Comparison of ENCODE assay signal across 7 cellular contexts in genomic region chr1:120140671-120141070, GRCh38. TPM values are rescaled to one million over a fixed set of nuclear protein-coding genes. Genes with fewer than 3 reads are reported as not detected.
DNase-seq lines count a peak whose midpoint lies in the region; ATAC-seq and TF ChIP-seq lines count a peak whose summit lies in the region.
"Not testable (repeated sequence)": the region's sequence is repeated elsewhere in the genome, so short reads cannot be mapped to it uniquely, and the experiment has no call there.

No MANE protein-coding gene starts in this region.

- not testable (repeated sequence) for H3K27me3 Mint-ChIP-seq in activated T-cell treated with anti-CD3 and anti-CD28 coated beads, Interleukin-2, amount 50 U/mL, for 72 hours (ENCODE audit: low read depth); nephron (ENCODE audit: low read depth)

- H2AFZ ChIP-seq in IMR-90 (replicated peaks; ENCODE audit: low read length, poor library complexity) = not testable (repeated sequence)

- peak; percentile 24 for ATAC-seq in IMR-90 (ENCODE audit: low read depth)
- ATAC-seq in activated CD4-positive, CD25-positive, alpha-beta regulatory T cell treated with anti-CD3 and anti-CD28 coated beads, Interleukin-2, amount 50 U/mL, for 24 hours = peak; percentile 64 to 67
- ATAC-seq in activated T-cell treated with anti-CD3 and anti-CD28 coated beads, Interleukin-2, amount 50 U/mL, for 72 hours (replicated peaks in 1 of 2) = peak; percentile 18 to 42
- ATAC-seq in esophagus mucosa = peak; percentile 51
- ATAC-seq in stimulated activated naive CD8-positive, alpha-beta T cell treated with anti-CD3 and anti-CD28 coated beads, Interleukin-15, Interleukin-2, amounts not matched to agents 100 U/mL and 50 U/mL, for 24 hours = peak; percentile 38

- H3K23ac ChIP-seq in IMR-90 (ENCODE audit: low read depth, low read length) = not testable (repeated sequence)

- H3K36me3 ChIP-seq in IMR-90 (ENCODE audit: control insufficient read depth, insufficient read depth, low read length) = not testable (repeated sequence)

- peaks cover 32% of the 10 kb centered on the region for H3K4me1 Mint-ChIP-seq in activated T-cell treated with anti-CD3 and anti-CD28 coated beads, Interleukin-2, amount 50 U/mL, for 72 hours (ENCODE audit: low read depth)
- H3K4me1 Mint-ChIP-seq in nephron = peaks cover 31% of the 10 kb centered on the region

- not testable (repeated sequence) for TF ChIP-seq POLR2A in IMR-90 (IDR thresholded peaks at IDR 0.05; ENCODE audit: low read depth, low read length)

- H2BK120ac ChIP-seq in IMR-90 (ENCODE audit: low read depth, low read length) = not testable (repeated sequence)

- H4K5ac ChIP-seq in IMR-90 (ENCODE audit: low read depth, low read length) = not testable (repeated sequence)

- H3K4me3 ChIP-seq in IMR-90 (ENCODE audit: insufficient read depth, low read depth, low read length) = not testable (repeated sequence)

- H4K20me1 ChIP-seq in IMR-90 (ENCODE audit: insufficient read depth, low read length) = not testable (repeated sequence)

- not testable (repeated sequence) for H4K91ac ChIP-seq in IMR-90 (ENCODE audit: insufficient read depth, low read depth, low read length)

- H2BK15ac ChIP-seq in IMR-90 (ENCODE audit: low read depth, low read length) = not testable (repeated sequence)

- not testable (repeated sequence) for H3K79me1 ChIP-seq in IMR-90 (ENCODE audit: low read depth in 1 of 2, low read length in 2 of 2)

- not testable (repeated sequence) for H2BK5ac ChIP-seq in IMR-90 (ENCODE audit: low read depth, low read length, poor library complexity, severe bottlenecking)

- H3K4me3 Mint-ChIP-seq in activated T-cell treated with anti-CD3 and anti-CD28 coated beads, Interleukin-2, amount 50 U/mL, for 72 hours; nephron: not testable (repeated sequence)

- not testable (repeated sequence) for H3K27me3 ChIP-seq in IMR-90 (ENCODE audit: control insufficient read depth, insufficient read depth, low read length)

- BruUV-seq in IMR-90 (replicated peaks; lab: Mats Ljungman, UMichigan) = not testable (repeated sequence)

- H3K36me3 Mint-ChIP-seq in activated T-cell treated with anti-CD3 and anti-CD28 coated beads, Interleukin-2, amount 50 U/mL, for 72 hours (ENCODE audit: insufficient read depth in 2 of 2); nephron (ENCODE audit: low read depth): not testable (repeated sequence)

- H3K4me1 ChIP-seq in IMR-90 (ENCODE audit: control insufficient read depth, insufficient read depth, low read length) = not testable (repeated sequence)

- H3K56ac ChIP-seq in IMR-90 (ENCODE audit: extremely low read depth, insufficient read depth, low read length) = not testable (repeated sequence)

- H3K14ac ChIP-seq in IMR-90 (replicated peaks; ENCODE audit: low read depth, low read length) = not testable (repeated sequence)

- H2AK5ac ChIP-seq in IMR-90 (ENCODE audit: low read depth, low read length) = not testable (repeated sequence)

- POLR2A ChIA-PET in IMR-90 (lab: Charles Lee; ENCODE audit: unreplicated experiment) = not testable (repeated sequence)

- not testable (repeated sequence) for H3K9me1 ChIP-seq in IMR-90 (ENCODE audit: insufficient read depth, low read length)

- dilution Hi-C loops in IMR-90 (cut with HindIII; ENCODE audit: low sequenced_read_pairs, unreplicated experiment) = not testable (repeated sequence)

- not testable (repeated sequence) for H3K27ac Mint-ChIP-seq in activated T-cell treated with anti-CD3 and anti-CD28 coated beads, Interleukin-2, amount 50 U/mL, for 72 hours
- peak overlapping the region; percentile 40 to 86 (median 82) for H3K27ac Mint-ChIP-seq in nephron

- H3K9me3 ChIP-seq in IMR-90 (ENCODE audit: control insufficient read depth, insufficient read depth, low read length) = not testable (repeated sequence)

- H3K18ac ChIP-seq in IMR-90 (ENCODE audit: low read depth, low read length) = not testable (repeated sequence)

- H2BK20ac ChIP-seq in IMR-90 (ENCODE audit: low read depth, low read length) = not testable (repeated sequence)

- H2AK9ac ChIP-seq in IMR-90 (replicated peaks; ENCODE audit: low read depth, low read length, poor library complexity) = not testable (repeated sequence)

- not testable (repeated sequence) for H3K27ac ChIP-seq in IMR-90 (ENCODE audit: insufficient read depth, low read length)

- CTCF ChIA-PET in IMR-90 (lab: Yijun Ruan, JAX) = not testable (repeated sequence)

- in situ Hi-C loops in IMR-90 (cut with MboI; ENCODE audit: low sequenced_read_pairs) = not testable (repeated sequence)

- H3K9me3 Mint-ChIP-seq in activated T-cell treated with anti-CD3 and anti-CD28 coated beads, Interleukin-2, amount 50 U/mL, for 72 hours; nephron: not testable (repeated sequence)

- not testable (repeated sequence) for TF ChIP-seq RAD21 in IMR-90 (IDR thresholded peaks at IDR 0.05; ENCODE audit: low read length)

- not testable (repeated sequence) for H3K9ac ChIP-seq in IMR-90 (ENCODE audit: low read depth, low read length)

- H3K4me2 ChIP-seq in IMR-90 (ENCODE audit: low read depth, low read length) = not testable (repeated sequence)

- TF ChIP-seq CTCF in IMR-90 (conservative IDR thresholded peaks at IDR 0.05; ENCODE audit: low read depth, low read length); nephron (IDR thresholded peaks at IDR 0.05; ENCODE audit: unreplicated experiment in 3 of 3): not testable (repeated sequence)

- not testable (repeated sequence) for H4K8ac ChIP-seq in IMR-90 (ENCODE audit: low read depth in 2 of 2, low read length in 2 of 2)

- DNase-seq in AG08395 (ENCODE audit: low spot score) = peak; percentile 0
- DNase-seq in IMR-90; activated T-cell treated with anti-CD3 and anti-CD28 coated beads, Interleukin-2, amount 50 U/mL, for 72 hours; stimulated activated naive CD8-positive, alpha-beta T cell treated with anti-CD3 and anti-CD28 coated beads, Interleukin-15, Interleukin-2, amounts not matched to agents 100 U/mL and 50 U/mL, for 24 hours: not testable (repeated sequence)

- intact Hi-C loops in IMR-90 (cut with micrococcal nuclease) = loop anchor here (10.0 kb wide), 2 partner anchors 196 to 266 kb away; no protein-coding TSS in a partner anchor

- H3K4ac ChIP-seq in IMR-90 (ENCODE audit: low read depth, low read length) = not testable (repeated sequence)

RNA-seq across cellular contexts. Expression of gene SEC22B, which starts 35.6 kb away (rescaled TPM):
- 57.4 and 78.9 TPM in 2 replicates for total RNA-seq in IMR-90 (2012; rRNA removed)
- polyA plus RNA-seq in IMR-90 (2012; rRNA removed) = 26.7 and 35.9 TPM in 2 replicates
- polyA plus RNA-seq in IMR-90 (2012; cell fraction: cytosol; rRNA removed) = 9.3 and 10.0 TPM in 2 replicates
- 10.0 and 60.5 TPM in 2 replicates for polyA plus RNA-seq in IMR-90 (2012; cell fraction: nucleus; rRNA removed; ENCODE audit: low replicate concordance)
- total RNA-seq in activated T-cell treated with anti-CD3 and anti-CD28 coated beads, Interleukin-2, amount 50 U/mL, for 72 hours = 10 to 100 TPM; 16.8 to 21.2 TPM
- 8.9 TPM for total RNA-seq in esophagus mucosa
